ENCODE assay signal across 25 cellular contexts in the genomic region with DNA sequence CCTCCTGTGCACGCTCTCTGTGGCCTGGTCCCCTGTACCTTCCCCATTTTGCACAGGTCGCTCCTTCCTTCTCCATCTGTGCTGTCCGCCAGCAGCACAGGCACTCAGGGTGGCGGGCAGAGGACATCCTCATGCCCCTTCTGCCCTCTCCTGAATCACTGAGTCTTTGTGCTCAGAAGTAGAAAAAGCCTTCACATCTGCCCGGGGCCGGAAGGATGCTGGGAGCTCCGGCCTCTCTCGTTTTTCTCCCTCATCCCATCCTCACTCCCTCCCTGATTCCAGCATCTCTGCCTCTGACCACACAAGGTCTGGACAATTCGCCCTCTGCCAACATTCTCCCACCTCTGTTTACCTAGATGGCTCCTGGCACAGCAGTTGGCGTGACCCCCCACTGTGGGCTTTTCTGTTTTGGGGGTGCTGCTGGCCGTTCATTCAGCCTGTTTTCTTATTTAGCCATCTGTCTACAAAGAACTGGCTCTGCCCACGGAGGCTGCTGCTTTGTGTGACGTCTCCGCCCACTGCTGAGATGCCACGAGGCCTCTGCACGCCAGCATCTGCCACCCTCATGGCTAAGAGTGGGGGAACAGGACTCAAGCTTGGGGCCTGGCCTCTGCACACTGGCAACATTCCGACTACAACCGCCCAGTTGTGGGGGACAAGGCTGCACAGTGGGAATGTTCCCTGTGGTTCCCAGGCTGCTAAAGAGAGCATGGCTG. TPM values are rescaled to one million over a fixed set of nuclear protein-coding genes. Genes with fewer than 3 reads are reported as not detected.
DNase-seq lines count a peak whose midpoint lies in the region; ATAC-seq and TF ChIP-seq lines count a peak whose summit lies in the region.
"Had no signal": no experiment of that assay in that cellular context is flagged by ENCODE, and none has a peak within 500 bp of the region (broad histone marks: within the 10 kb centered on the region; RNA-seq: fewer than 3 reads in every experiment).

No MANE protein-coding gene starts in this region.

- ATAC-seq in omental fat pad (ENCODE audit: low FRiP score) (no peak), GM21619 (IDR thresholded peaks at IDR 0.05; ENCODE audit: unreplicated experiment) (no peak)
- ATAC-seq: activated CD4-positive, alpha-beta T cell treated with anti-CD3 and anti-CD28 coated beads for 36 hours; activated T-cell treated with anti-CD3 and anti-CD28 coated beads, Interleukin-2, amount 50 U/mL, for 72 hours; GM23338; pancreas; right lobe of liver had no signal

- H3K4me1 ChIP-seq in Karpas-422 (ENCODE audit: low read length) (no peaks in the 10 kb centered on the region), ectodermal cell (ENCODE audit: control insufficient read depth, insufficient read depth, low read length) (peaks cover 6% of the 10 kb centered on the region)
- H3K4me1 ChIP-seq: pancreas, Peyer's patch, right lobe of liver, SJCRH30, vagina had no signal

- no peaks in the 10 kb centered on the region for H3K27me3 ChIP-seq in Karpas-422 (ENCODE audit: low read length)
- H3K27me3 ChIP-seq in ectodermal cell (ENCODE audit: control insufficient read depth, insufficient read depth, low read length, poor library complexity, severe bottlenecking): peaks cover 3% of the 10 kb centered on the region
- H3K27me3 ChIP-seq: pancreas, Peyer's patch, right lobe of liver, SJCRH30, vagina had no signal

- 58 to 63% methylated on average over 17 of the region's 18 CpGs for WGBS in ectodermal cell, 2 experiments

- H3K36me3 ChIP-seq in Karpas-422 (ENCODE audit: insufficient read depth, low read length) (no peaks in the 10 kb centered on the region), ectodermal cell (ENCODE audit: control insufficient read depth, insufficient read depth, low read length) (no peaks in the 10 kb centered on the region)
- H3K36me3 ChIP-seq: pancreas, Peyer's patch, right lobe of liver, SJCRH30, vagina had no signal

- H3K4me2 ChIP-seq in Karpas-422 (ENCODE audit: low read depth, low read length, poor library complexity, severe bottlenecking): no peak overlapping the region
- H3K4me2 ChIP-seq: GM23338 had no signal

- no peaks in the 10 kb centered on the region for H3K9me2 ChIP-seq in Karpas-422 (replicated peaks; ENCODE audit: insufficient read depth, low read length)

- H2AFZ ChIP-seq in Karpas-422 (ENCODE audit: low read length): no peak overlapping the region
- H2AFZ ChIP-seq: GM23338 had no signal

- DNase-seq in Karpas-422: peak; percentile 19
- DNase-seq in myocyte (ENCODE audit: low read depth): peak; percentile 24
- no peak for DNase-seq in omental fat pad (ENCODE audit: low spot score)
- DNase-seq in central memory CD4-positive, alpha-beta T cell: no peak
- DNase-seq: activated CD4-positive, alpha-beta T cell treated with anti-CD3 and anti-CD28 coated beads for 36 hours; activated naive CD4-positive, alpha-beta T cell treated with anti-CD3 and anti-CD28 coated beads for 36 hours; activated T-cell treated with anti-CD3 and anti-CD28 coated beads, Interleukin-2, amount 50 U/mL, for 72 hours; cerebellar nuclear complex; DMS79 treated with DMSO at 0.1 percent for 48 hours; effector CD8-positive, alpha-beta T cell; kidney; NCI-H1048; NCI-H2029 treated with DMSO at 0.1 percent for 48 hours; pancreas; SJCRH30 had no signal

- H3K4me3 ChIP-seq in Karpas-422 (ENCODE audit: low read length): no peak overlapping the region
- no peak overlapping the region for H3K4me3 ChIP-seq in ectodermal cell (ENCODE audit: insufficient read depth, low read depth, low read length)
- H3K4me3 ChIP-seq: GM23338, lung, pancreas, Peyer's patch, right lobe of liver, SJCRH30, vagina had no signal

- no peak for TF ChIP-seq CTCF in omental fat pad (IDR thresholded peaks at IDR 0.05)

- H3K9me3 ChIP-seq in Karpas-422 (ENCODE audit: low read length) (no peaks in the 10 kb centered on the region), ectodermal cell (ENCODE audit: control insufficient read depth, low read length) (no peaks in the 10 kb centered on the region)
- H3K9me3 ChIP-seq: pancreas, Peyer's patch, right lobe of liver, SJCRH30, vagina had no signal

- H3K9ac ChIP-seq in Karpas-422 (ENCODE audit: low read length): no peak overlapping the region

- no peak overlapping the region for H3K27ac ChIP-seq in Karpas-422 (ENCODE audit: low read length)
- peak overlapping the region; percentile 44 for H3K27ac ChIP-seq in ectodermal cell (ENCODE audit: insufficient read depth, low read depth, low read length, poor library complexity, severe bottlenecking)
- H3K27ac ChIP-seq in temporal lobe (ENCODE audit: low read depth, low read length): peak overlapping the region; percentile 88
- H3K27ac ChIP-seq: pancreas, Peyer's patch, right lobe of liver, SJCRH30, vagina had no signal

- no peaks in the 10 kb centered on the region for H4K20me1 ChIP-seq in Karpas-422 (ENCODE audit: insufficient read depth, low read depth, low read length)

- H3K79me2 ChIP-seq in Karpas-422 (ENCODE audit: low read length): no peaks in the 10 kb centered on the region

RNA-seq across cellular contexts. Expression of gene SEC14L5, which starts 36.7 kb away (rescaled TPM):
- total RNA-seq in Karpas-422 (2014; rRNA removed; shearing (Covaris generic); ENCODE audit: low replicate concordance): not detected in 2 replicates
- polyA plus RNA-seq in ectodermal cell (2013, experiment 1 of 4): 0.83 TPM
- 0.75 TPM for polyA plus RNA-seq in ectodermal cell (2013, experiment 2 of 4)
- 0.64 TPM for polyA plus RNA-seq in ectodermal cell (2013, experiment 3 of 4)
- 1.4 TPM for polyA plus RNA-seq in ectodermal cell (2013, experiment 4 of 4)
- total RNA-seq in myocyte (0.16 and 0.68 TPM in 2 replicates), temporal lobe (0.49 TPM), omental fat pad (1 to 10 TPM in 1 of 4 donors, under 1 TPM in 3; 0.12 to 1.3 (median 0.45) TPM)
- polyA plus RNA-seq in myocyte (2012): 0.10 TPM
- total RNA-seq: activated naive CD4-positive, alpha-beta T cell treated with anti-CD3 and anti-CD28 coated beads for 36 hours; LHCN-M2; SJCRH30; T-helper 1 cell treated with Interleukin-12 subunit alpha and Interleukin-12 subunit beta and Interleukin-4 antibody, amounts not matched to agents 30 ng/mL and 1 ng/mL, for 36 hours had no signal

RNA-seq across cellular contexts. Expression of gene NAGPA, which starts 38.9 kb away (rescaled TPM):
- total RNA-seq in Karpas-422 (2014; rRNA removed; shearing (Covaris generic); ENCODE audit: low replicate concordance): 12.6 and 19.3 TPM in 2 replicates
- polyA plus RNA-seq in ectodermal cell (2013, experiment 1 of 4): 11.1 TPM
- polyA plus RNA-seq in ectodermal cell (2013, experiment 2 of 4): 8.4 TPM
- polyA plus RNA-seq in ectodermal cell (2013, experiment 3 of 4): 7.8 TPM
- 8.5 TPM for polyA plus RNA-seq in ectodermal cell (2013, experiment 4 of 4)
- total RNA-seq in myocyte (14.4 and 38.8 TPM in 2 replicates), temporal lobe (8.6 TPM), omental fat pad (10 to 100 TPM; 14.9 to 29.7 (median 21.9) TPM)
- 13.5 TPM for polyA plus RNA-seq in myocyte (2012)

RNA-seq across cellular contexts. Expression of gene PPL, which starts 57.9 kb away (rescaled TPM):
- not detected in 2 replicates for total RNA-seq in Karpas-422 (2014; rRNA removed; shearing (Covaris generic); ENCODE audit: low replicate concordance)
- polyA plus RNA-seq in ectodermal cell (2013, experiment 1 of 4): 3.2 TPM
- polyA plus RNA-seq in ectodermal cell (2013, experiment 2 of 4): 4.2 TPM
- polyA plus RNA-seq in ectodermal cell (2013, experiment 3 of 4): 3.4 TPM
- 4.0 TPM for polyA plus RNA-seq in ectodermal cell (2013, experiment 4 of 4)
- total RNA-seq in myocyte (5.9 and 25.4 TPM in 2 replicates), temporal lobe (0.49 TPM), omental fat pad (10 to 100 TPM; 31.3 to 97.6 (median 59.5) TPM)
- polyA plus RNA-seq in myocyte (2012): 4.0 TPM
- total RNA-seq: activated CD4-positive, alpha-beta T cell treated with anti-CD3 and anti-CD28 coated beads for 36 hours; T-helper 1 cell treated with Interleukin-12 subunit alpha and Interleukin-12 subunit beta and Interleukin-4 antibody, amounts not matched to agents 30 ng/mL and 1 ng/mL, for 36 hours had no signal

Comparison
In these comparisons a context has a peak if more than half of its experiments do, and no peak if none do; other contexts are left out.
1. DNase-seq: peak in Karpas-422 (single experiment) and myocyte (single experiment); none in omental fat pad (single experiment) and central memory CD4-positive, alpha-beta T cell (single experiment).